2 cellular contexts compared by ENCODE assay signal in genomic region chr14:105123981-105124836, GRCh38.
TF ChIP-seq lines count a peak whose summit lies in the region.

No MANE protein-coding gene starts in this region.

TF ChIP-seq in IMR-90, 13 proteins besides CTCF, POLR2A, EP300 and RAD21:
- TF ChIP-seq MXI1 (IDR thresholded peaks at IDR 0.05; ENCODE audit: borderline replicate concordance, low read depth, low read length), result no peak
- no peak for TF ChIP-seq CHD1 (IDR thresholded peaks at IDR 0.05; ENCODE audit: low read depth, low read length)
- no peak for TF ChIP-seq USF2 (IDR thresholded peaks at IDR 0.05; ENCODE audit: low read depth, low read length)
- TF ChIP-seq FOS (IDR thresholded peaks at IDR 0.05; ENCODE audit: low read depth, low read length), result no peak
- no peak for TF ChIP-seq MAFK (IDR thresholded peaks at IDR 0.05; ENCODE audit: low read depth, low read length)
- TF ChIP-seq SMC3 (IDR thresholded peaks at IDR 0.05; ENCODE audit: low read depth, low read length), result no peak
- no peak for TF ChIP-seq RCOR1 (IDR thresholded peaks at IDR 0.05; ENCODE audit: insufficient replicate concordance, low read length)
- TF ChIP-seq RFX5 (IDR thresholded peaks at IDR 0.05; ENCODE audit: low read depth, low read length), result no peak
- TF ChIP-seq CEBPB (IDR thresholded peaks at IDR 0.05; ENCODE audit: low read depth, low read length), result no peak
- TF ChIP-seq BHLHE40 (IDR thresholded peaks at IDR 0.05; ENCODE audit: low read depth, low read length), result no peak
- TF ChIP-seq MAZ (IDR thresholded peaks at IDR 0.05; ENCODE audit: borderline replicate concordance, low read depth, low read length), result no peak

TF ChIP-seq in GM12891, 5 proteins besides CTCF, POLR2A, EP300 and RAD21:
- no peak for TF ChIP-seq SPI1 (IDR thresholded peaks at IDR 0.05; ENCODE audit: low read depth, low read length)
- TF ChIP-seq PAX5 (IDR thresholded peaks at IDR 0.05; ENCODE audit: insufficient read depth, low read length, severe bottlenecking), result no peak
- TF ChIP-seq POU2F2 (IDR thresholded peaks at IDR 0.05; ENCODE audit: low read depth, low read length), result no peak
- TF ChIP-seq POLR2AphosphoS5 (IDR thresholded peaks at IDR 0.05; ENCODE audit: low read depth, low read length), result no peak
- no peak for TF ChIP-seq TAF1 (IDR thresholded peaks at IDR 0.05; ENCODE audit: low read depth, low read length)
TF ChIP-seq in GM12891: peak in this region for 0.
